Comparison of ENCODE assay signal across 28 cellular contexts in genomic region chr7:151462306-151462779, GRCh38. TPM values are rescaled to one million over a fixed set of nuclear protein-coding genes. Genes with fewer than 3 reads are reported as not detected.
A peak's percentile ranks its signal among the peaks of the same experiment; 100 is the strongest.
DNase-seq lines count a peak whose midpoint lies in the region; ATAC-seq and TF ChIP-seq lines count a peak whose summit lies in the region.
"Had no signal": no experiment of that assay in that cellular context is flagged by ENCODE, and none has a peak within 500 bp of the region (broad histone marks: within the 10 kb centered on the region; RNA-seq: fewer than 3 reads in every experiment).

No MANE protein-coding gene starts in this region.

- no peaks in the 10 kb centered on the region for H3K27me3 ChIP-seq in PC-3 (ENCODE audit: low read length)
- H3K27me3 ChIP-seq: BE2C, vagina had no signal

- no peak overlapping the region for H3K4me3 ChIP-seq in PC-3 (ENCODE audit: low read length)
- H3K4me3 ChIP-seq: A549, thoracic aorta, vagina had no signal

- TSS peak; percentile 1 for BruUV-seq in PC-3 (replicated peaks; lab: Mats Ljungman, UMichigan)

- DNase-seq in activated CD8-positive, alpha-beta memory T cell treated with anti-CD3 and anti-CD28 coated beads for 24 hours: peak; percentile 53
- DNase-seq in activated CD8-positive, alpha-beta memory T cell treated with anti-CD3 and anti-CD28 coated beads, Interleukin-2, amount 50 U/mL, for 48 hours: no peak
- DNase-seq in PC-3 (no peak), erythroblast (lab: John Stamatoyannopoulos, UW) (peak; percentile 10 to 24), NCI-H1436 (lab: John Stamatoyannopoulos, UW) (no peak)
- peak; percentile 18 for DNase-seq in stimulated activated CD8-positive, alpha-beta memory T cell treated with anti-CD3 and anti-CD28 coated beads, Interleukin-4, amount 100 ng/mL, for 48 hours
- DNase-seq in stimulated activated CD4-positive, alpha-beta T cell treated with anti-CD3 and anti-CD28 coated beads, Interleukin-12 subunit alpha, Interleukin-12 subunit beta, amount 100 ng/mL, for 4 hours: no peak
- DNase-seq: activated CD8-positive, alpha-beta memory T cell treated with anti-CD3 and anti-CD28 coated beads, Interleukin-2, amount 50 U/mL, for 4 hours; activated naive CD8-positive, alpha-beta T cell treated with anti-CD3 and anti-CD28 coated beads, Interleukin-2, amount 10 ng/mL, durations not matched to agents 7 days and 5 days; BE2C; DMS79 treated with DMSO at 0.1 percent for 48 hours; foreskin fibroblast; KG1; mesenchymal stem cell; naive B cell; NCI-H2029; NCI-H226; occipital lobe; stimulated activated CD4-positive, alpha-beta T cell treated with anti-CD3 and anti-CD28 coated beads, Interleukin-4, amount 100 ng/mL, for 24 hours; stimulated activated naive CD4-positive, alpha-beta T cell treated with Interleukin-2 at 50 U/mL for 16 hours; WERI-Rb-1 had no signal

- POLR2A ChIA-PET in PC-3 (lab: Charles Lee; ENCODE audit: unreplicated experiment): no interaction called here

- no peaks in the 10 kb centered on the region for H3K79me2 ChIP-seq in PC-3 (ENCODE audit: low read length)

- H3K9me3 ChIP-seq in PC-3 (ENCODE audit: low read length): no peaks in the 10 kb centered on the region

- CTCF ChIA-PET in PC-3 (lab: Charles Lee): no interaction called here

- intact Hi-C loops in PC-3 (cut with micrococcal nuclease): loop anchor here (10.0 kb wide), 1 partner anchor 292 kb away; no protein-coding TSS in a partner anchor

- H3K9me2 ChIP-seq in PC-3 (replicated peaks; ENCODE audit: low read length): no peaks in the 10 kb centered on the region

- H3K36me3 ChIP-seq in PC-3 (ENCODE audit: low read depth, low read length): peaks cover 19% of the 10 kb centered on the region

- H3K4me2 ChIP-seq in PC-3 (ENCODE audit: low read length): no peak overlapping the region
- H3K4me2 ChIP-seq: A549 had no signal

- H3K4me1 ChIP-seq in PC-3 (ENCODE audit: insufficient read depth, low read length): peaks cover 22% of the 10 kb centered on the region

- no peaks in the 10 kb centered on the region for H3F3A ChIP-seq in PC-3 (ENCODE audit: low read length, unreplicated experiment)

- H4K20me1 ChIP-seq in PC-3 (ENCODE audit: low read length): no peaks in the 10 kb centered on the region

- no peak overlapping the region for H3K9ac ChIP-seq in PC-3 (ENCODE audit: low read length)

- no peak overlapping the region for H3K27ac ChIP-seq in PC-3 (ENCODE audit: low read length)
- H3K27ac ChIP-seq: A549, epithelial cell of prostate, vagina, WERI-Rb-1 had no signal

- TF ChIP-seq POLR2A in erythroblast (IDR thresholded peaks at IDR 0.05; ENCODE audit: low read length): no peak

- H2AFZ ChIP-seq in PC-3 (ENCODE audit: low read length): no peak overlapping the region

- TF ChIP-seq CTCF in PC-3 (conservative IDR thresholded peaks at IDR 0.05; ENCODE audit: low read depth, low read length): no peak

- ATAC-seq in PC-3 (no peak), GM21390 (IDR thresholded peaks at IDR 0.05; ENCODE audit: unreplicated experiment) (no peak)
- ATAC-seq: A549 had no signal

RNA-seq across cellular contexts. Expression of gene CRYGN, which starts 22.4 kb away (rescaled TPM):
- 0.11 TPM in 1 of 2 replicates, not detected in the other for total RNA-seq in PC-3 (2014; rRNA removed)
- total RNA-seq: activated T-helper 2 cell treated with anti-CD3 and anti-CD28 coated beads, Interferon-gamma antibody, Interleukin-2, Interleukin-4, amounts not matched to agents 10 μg/mL and 5 μg/mL and 100 μg/mL, durations not matched to agents 14 hours and 24 hours and 36 hours; occipital lobe; renal cortical epithelial cell; vagina had no signal

RNA-seq across cellular contexts. Expression of gene WDR86, which starts 52.5 kb away (rescaled TPM):
- not detected in 2 replicates for total RNA-seq in PC-3 (2014; rRNA removed)
- total RNA-seq: activated T-helper 2 cell treated with anti-CD3 and anti-CD28 coated beads, Interferon-gamma antibody, Interleukin-2, Interleukin-4, amounts not matched to agents 10 μg/mL and 5 μg/mL and 100 μg/mL, durations not matched to agents 14 hours and 24 hours and 36 hours had no signal

RNA-seq across cellular contexts. Expression of gene RHEB, which starts 57.4 kb away (rescaled TPM):
- 87.0 and 99.3 TPM in 2 replicates for total RNA-seq in PC-3 (2014; rRNA removed)

Comparison
In these comparisons a context has a peak if more than half of its experiments do, and no peak if none do; other contexts are left out.
1. DNase-seq: peak in activated CD8-positive, alpha-beta memory T cell treated with anti-CD3 and anti-CD28 coated beads for 24 hours (single experiment), erythroblast (2 of 2) and stimulated activated CD8-positive, alpha-beta memory T cell treated with anti-CD3 and anti-CD28 coated beads, Interleukin-4, amount 100 ng/mL, for 48 hours (single experiment); none in activated CD8-positive, alpha-beta memory T cell treated with anti-CD3 and anti-CD28 coated beads, Interleukin-2, amount 50 U/mL, for 48 hours (single experiment), PC-3 (single experiment), NCI-H1436 (single experiment) and stimulated activated CD4-positive, alpha-beta T cell treated with anti-CD3 and anti-CD28 coated beads, Interleukin-12 subunit alpha, Interleukin-12 subunit beta, amount 100 ng/mL, for 4 hours (single experiment).